In the genomic region with DNA sequence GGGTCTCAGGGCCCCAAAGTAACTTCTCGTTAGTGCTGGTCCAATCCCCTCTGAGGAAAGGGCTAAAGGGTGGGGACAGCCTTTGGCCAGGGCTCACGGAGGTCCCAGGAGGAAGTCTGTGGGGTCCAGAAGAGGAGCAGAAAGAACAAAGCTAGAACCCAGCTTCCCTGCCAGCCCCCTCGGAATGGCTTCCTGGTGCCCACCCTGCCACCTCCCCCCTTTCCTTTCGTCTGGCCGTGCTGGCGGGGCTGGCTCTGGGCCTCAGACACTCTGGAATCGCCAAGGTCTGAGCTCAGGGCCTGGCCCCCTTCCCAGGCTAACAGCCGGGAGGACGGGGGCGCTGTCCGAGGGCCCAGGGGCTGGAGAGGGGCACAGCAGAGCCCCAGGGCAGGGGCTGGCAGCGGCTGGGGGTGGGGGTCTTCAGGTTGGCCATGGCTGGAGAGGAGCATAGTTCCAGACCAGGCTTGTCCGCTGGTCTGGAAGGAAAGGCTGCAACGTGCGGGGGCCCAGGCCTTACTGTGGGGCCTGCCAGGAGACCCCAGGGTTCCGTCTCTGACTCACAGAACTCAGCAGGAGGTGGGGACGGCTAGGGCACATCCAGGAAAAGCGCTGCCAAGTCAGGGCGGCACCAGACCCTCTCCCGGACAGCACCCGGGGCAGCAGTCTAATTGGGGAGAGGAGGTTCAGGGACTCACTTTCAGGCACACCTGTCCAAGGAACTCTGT, we compare ENCODE assay signal across 1 cellular context.
A peak's percentile ranks its signal among the peaks of the same experiment; 100 is the strongest.
TF ChIP-seq lines count a peak whose summit lies in the region.

No MANE protein-coding gene starts in this region.

TF ChIP-seq in HepG2, 621 proteins besides CTCF, POLR2A, EP300 and RAD21 (continued from another document and continues in another):
- TF ChIP-seq, protein P1, sequence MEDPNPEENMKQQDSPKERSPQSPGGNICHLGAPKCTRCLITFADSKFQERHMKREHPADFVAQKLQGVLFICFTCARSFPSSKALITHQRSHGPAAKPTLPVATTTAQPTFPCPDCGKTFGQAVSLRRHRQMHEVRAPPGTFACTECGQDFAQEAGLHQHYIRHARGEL (CRISPR knock-in tag; IDR thresholded peaks at IDR 0.05): peak; percentile 80; the same call in 1 of the 2 replicates
- TF ChIP-seq ZNF781 (CRISPR knock-in tag; IDR thresholded peaks at IDR 0.05; ENCODE audit: borderline replicate concordance, not compliant biosample characterization) (peak; percentile 49), PCBP1 (IDR thresholded peaks at IDR 0.05; ENCODE audit: borderline replicate concordance, low read depth, low read length) (peak; percentile 61; the same call in 1 of the 2 replicates), NR2C2 (CRISPR knock-in tag; IDR thresholded peaks at IDR 0.05; ENCODE audit: borderline replicate concordance) (peak; percentile 27; the same call in 1 of the 2 replicates), ZNF720 (CRISPR knock-in tag; IDR thresholded peaks at IDR 0.05) (no peak), RAD51 (IDR thresholded peaks at IDR 0.05; ENCODE audit: borderline replicate concordance) (no peak), KDM5B (CRISPR knock-in tag; IDR thresholded peaks at IDR 0.05; ENCODE audit: borderline replicate concordance) (peak; percentile 72; the same call in 1 of the 2 replicates), SP2 (CRISPR knock-in tag; IDR thresholded peaks at IDR 0.05) (0 out of 2 replicates have a peak, but pooled peaks have one; percentile 26), CAMTA2 (CRISPR knock-in tag; IDR thresholded peaks at IDR 0.05; ENCODE audit: borderline replicate concordance) (0 out of 2 replicates have a peak, but pooled peaks have one; percentile 71), ZNF10 (CRISPR knock-in tag; IDR thresholded peaks at IDR 0.05; ENCODE audit: borderline replicate concordance, low read depth) (no peak), FOSL2 (CRISPR knock-in tag; IDR thresholded peaks at IDR 0.05) (no peak), ZNF350 (CRISPR knock-in tag; IDR thresholded peaks at IDR 0.05; ENCODE audit: borderline replicate concordance, low read depth) (no peak), ZNF883 (CRISPR knock-in tag; IDR thresholded peaks at IDR 0.05; ENCODE audit: not compliant biosample characterization) (no peak), MAF1 (CRISPR knock-in tag; IDR thresholded peaks at IDR 0.05; ENCODE audit: borderline replicate concordance) (0 out of 2 replicates have a peak, but pooled peaks have one; percentile 40), YY1 (IDR thresholded peaks at IDR 0.05; ENCODE audit: insufficient read depth, insufficient replicate concordance, low read depth, low read length) (no peak), HMG20B (CRISPR knock-in tag; conservative IDR thresholded peaks at IDR 0.05) (no peak), ARNTL (CRISPR knock-in tag; IDR thresholded peaks at IDR 0.05) (0 out of 2 replicates have a peak, but pooled peaks have one; percentile 17), HOXA7 (CRISPR knock-in tag; IDR thresholded peaks at IDR 0.05) (no peak), ZBTB7B (CRISPR knock-in tag; IDR thresholded peaks at IDR 0.05) (0 out of 2 replicates have a peak, but pooled peaks have one; percentile 20), MYNN (CRISPR knock-in tag; IDR thresholded peaks at IDR 0.05; ENCODE audit: low read depth) (no peak), ZSCAN31 (CRISPR knock-in tag; IDR thresholded peaks at IDR 0.05; ENCODE audit: low read depth) (no peak), DNMT3B (CRISPR knock-in tag; conservative IDR thresholded peaks at IDR 0.05) (no peak), ZNF678 (CRISPR knock-in tag; IDR thresholded peaks at IDR 0.05) (0 out of 2 replicates have a peak, but pooled peaks have one; percentile 45), HDAC6 (IDR thresholded peaks at IDR 0.05; ENCODE audit: low read depth, low read length) (no peak), ZNF616 (CRISPR knock-in tag; IDR thresholded peaks at IDR 0.05; ENCODE audit: low read depth) (no peak), ZNF34 (CRISPR knock-in tag; IDR thresholded peaks at IDR 0.05; ENCODE audit: borderline replicate concordance) (no peak), ZNF670 (CRISPR knock-in tag; IDR thresholded peaks at IDR 0.05; ENCODE audit: borderline replicate concordance) (no peak), SNAI1 (CRISPR knock-in tag; IDR thresholded peaks at IDR 0.05; ENCODE audit: borderline replicate concordance) (0 out of 2 replicates have a peak, but pooled peaks have one; percentile 45), AGO2 (optimal IDR thresholded peaks at IDR 0.05; ENCODE audit: low read depth, low read length) (peak; percentile 75), ARID2 (CRISPR knock-in tag; IDR thresholded peaks at IDR 0.05; ENCODE audit: borderline replicate concordance) (no peak)
- TF ChIP-seq, protein P2, sequence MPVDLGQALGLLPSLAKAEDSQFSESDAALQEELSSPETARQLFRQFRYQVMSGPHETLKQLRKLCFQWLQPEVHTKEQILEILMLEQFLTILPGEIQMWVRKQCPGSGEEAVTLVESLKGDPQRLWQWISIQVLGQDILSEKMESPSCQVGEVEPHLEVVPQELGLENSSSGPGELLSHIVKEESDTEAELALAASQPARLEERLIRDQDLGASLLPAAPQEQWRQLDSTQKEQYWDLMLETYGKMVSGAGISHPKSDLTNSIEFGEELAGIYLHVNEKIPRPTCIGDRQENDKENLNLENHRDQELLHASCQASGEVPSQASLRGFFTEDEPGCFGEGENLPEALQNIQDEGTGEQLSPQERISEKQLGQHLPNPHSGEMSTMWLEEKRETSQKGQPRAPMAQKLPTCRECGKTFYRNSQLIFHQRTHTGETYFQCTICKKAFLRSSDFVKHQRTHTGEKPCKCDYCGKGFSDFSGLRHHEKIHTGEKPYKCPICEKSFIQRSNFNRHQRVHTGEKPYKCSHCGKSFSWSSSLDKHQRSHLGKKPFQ (CRISPR knock-in tag; IDR thresholded peaks at IDR 0.05; ENCODE audit: insufficient replicate concordance): no peak
- TF ChIP-seq, protein P3, sequence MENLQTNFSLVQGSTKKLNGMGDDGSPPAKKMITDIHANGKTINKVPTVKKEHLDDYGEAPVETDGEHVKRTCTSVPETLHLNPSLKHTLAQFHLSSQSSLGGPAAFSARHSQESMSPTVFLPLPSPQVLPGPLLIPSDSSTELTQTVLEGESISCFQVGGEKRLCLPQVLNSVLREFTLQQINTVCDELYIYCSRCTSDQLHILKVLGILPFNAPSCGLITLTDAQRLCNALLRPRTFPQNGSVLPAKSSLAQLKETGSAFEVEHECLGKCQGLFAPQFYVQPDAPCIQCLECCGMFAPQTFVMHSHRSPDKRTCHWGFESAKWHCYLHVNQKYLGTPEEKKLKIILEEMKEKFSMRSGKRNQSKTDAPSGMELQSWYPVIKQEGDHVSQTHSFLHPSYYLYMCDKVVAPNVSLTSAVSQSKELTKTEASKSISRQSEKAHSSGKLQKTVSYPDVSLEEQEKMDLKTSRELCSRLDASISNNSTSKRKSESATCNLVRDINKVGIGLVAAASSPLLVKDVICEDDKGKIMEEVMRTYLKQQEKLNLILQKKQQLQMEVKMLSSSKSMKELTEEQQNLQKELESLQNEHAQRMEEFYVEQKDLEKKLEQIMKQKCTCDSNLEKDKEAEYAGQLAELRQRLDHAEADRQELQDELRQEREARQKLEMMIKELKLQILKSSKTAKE (CRISPR knock-in tag; IDR thresholded peaks at IDR 0.05; ENCODE audit: borderline replicate concordance): no peak
- TF ChIP-seq, protein P4, sequence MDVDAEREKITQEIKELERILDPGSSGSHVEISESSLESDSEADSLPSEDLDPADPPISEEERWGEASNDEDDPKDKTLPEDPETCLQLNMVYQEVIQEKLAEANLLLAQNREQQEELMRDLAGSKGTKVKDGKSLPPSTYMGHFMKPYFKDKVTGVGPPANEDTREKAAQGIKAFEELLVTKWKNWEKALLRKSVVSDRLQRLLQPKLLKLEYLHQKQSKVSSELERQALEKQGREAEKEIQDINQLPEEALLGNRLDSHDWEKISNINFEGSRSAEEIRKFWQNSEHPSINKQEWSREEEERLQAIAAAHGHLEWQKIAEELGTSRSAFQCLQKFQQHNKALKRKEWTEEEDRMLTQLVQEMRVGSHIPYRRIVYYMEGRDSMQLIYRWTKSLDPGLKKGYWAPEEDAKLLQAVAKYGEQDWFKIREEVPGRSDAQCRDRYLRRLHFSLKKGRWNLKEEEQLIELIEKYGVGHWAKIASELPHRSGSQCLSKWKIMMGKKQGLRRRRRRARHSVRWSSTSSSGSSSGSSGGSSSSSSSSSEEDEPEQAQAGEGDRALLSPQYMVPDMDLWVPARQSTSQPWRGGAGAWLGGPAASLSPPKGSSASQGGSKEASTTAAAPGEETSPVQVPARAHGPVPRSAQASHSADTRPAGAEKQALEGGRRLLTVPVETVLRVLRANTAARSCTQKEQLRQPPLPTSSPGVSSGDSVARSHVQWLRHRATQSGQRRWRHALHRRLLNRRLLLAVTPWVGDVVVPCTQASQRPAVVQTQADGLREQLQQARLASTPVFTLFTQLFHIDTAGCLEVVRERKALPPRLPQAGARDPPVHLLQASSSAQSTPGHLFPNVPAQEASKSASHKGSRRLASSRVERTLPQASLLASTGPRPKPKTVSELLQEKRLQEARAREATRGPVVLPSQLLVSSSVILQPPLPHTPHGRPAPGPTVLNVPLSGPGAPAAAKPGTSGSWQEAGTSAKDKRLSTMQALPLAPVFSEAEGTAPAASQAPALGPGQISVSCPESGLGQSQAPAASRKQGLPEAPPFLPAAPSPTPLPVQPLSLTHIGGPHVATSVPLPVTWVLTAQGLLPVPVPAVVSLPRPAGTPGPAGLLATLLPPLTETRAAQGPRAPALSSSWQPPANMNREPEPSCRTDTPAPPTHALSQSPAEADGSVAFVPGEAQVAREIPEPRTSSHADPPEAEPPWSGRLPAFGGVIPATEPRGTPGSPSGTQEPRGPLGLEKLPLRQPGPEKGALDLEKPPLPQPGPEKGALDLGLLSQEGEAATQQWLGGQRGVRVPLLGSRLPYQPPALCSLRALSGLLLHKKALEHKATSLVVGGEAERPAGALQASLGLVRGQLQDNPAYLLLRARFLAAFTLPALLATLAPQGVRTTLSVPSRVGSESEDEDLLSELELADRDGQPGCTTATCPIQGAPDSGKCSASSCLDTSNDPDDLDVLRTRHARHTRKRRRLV (CRISPR knock-in tag; IDR thresholded peaks at IDR 0.05): 0 out of 2 replicates have a peak, but pooled peaks have one; percentile 50
- TF ChIP-seq, protein P5, sequence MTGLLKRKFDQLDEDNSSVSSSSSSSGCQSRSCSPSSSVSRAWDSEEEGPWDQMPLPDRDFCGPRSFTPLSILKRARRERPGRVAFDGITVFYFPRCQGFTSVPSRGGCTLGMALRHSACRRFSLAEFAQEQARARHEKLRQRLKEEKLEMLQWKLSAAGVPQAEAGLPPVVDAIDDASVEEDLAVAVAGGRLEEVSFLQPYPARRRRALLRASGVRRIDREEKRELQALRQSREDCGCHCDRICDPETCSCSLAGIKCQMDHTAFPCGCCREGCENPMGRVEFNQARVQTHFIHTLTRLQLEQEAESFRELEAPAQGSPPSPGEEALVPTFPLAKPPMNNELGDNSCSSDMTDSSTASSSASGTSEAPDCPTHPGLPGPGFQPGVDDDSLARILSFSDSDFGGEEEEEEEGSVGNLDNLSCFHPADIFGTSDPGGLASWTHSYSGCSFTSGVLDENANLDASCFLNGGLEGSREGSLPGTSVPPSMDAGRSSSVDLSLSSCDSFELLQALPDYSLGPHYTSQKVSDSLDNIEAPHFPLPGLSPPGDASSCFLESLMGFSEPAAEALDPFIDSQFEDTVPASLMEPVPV (CRISPR knock-in tag; IDR thresholded peaks at IDR 0.05): 0 out of 2 replicates have a peak, but pooled peaks have one; percentile 5
- TF ChIP-seq, protein P6, sequence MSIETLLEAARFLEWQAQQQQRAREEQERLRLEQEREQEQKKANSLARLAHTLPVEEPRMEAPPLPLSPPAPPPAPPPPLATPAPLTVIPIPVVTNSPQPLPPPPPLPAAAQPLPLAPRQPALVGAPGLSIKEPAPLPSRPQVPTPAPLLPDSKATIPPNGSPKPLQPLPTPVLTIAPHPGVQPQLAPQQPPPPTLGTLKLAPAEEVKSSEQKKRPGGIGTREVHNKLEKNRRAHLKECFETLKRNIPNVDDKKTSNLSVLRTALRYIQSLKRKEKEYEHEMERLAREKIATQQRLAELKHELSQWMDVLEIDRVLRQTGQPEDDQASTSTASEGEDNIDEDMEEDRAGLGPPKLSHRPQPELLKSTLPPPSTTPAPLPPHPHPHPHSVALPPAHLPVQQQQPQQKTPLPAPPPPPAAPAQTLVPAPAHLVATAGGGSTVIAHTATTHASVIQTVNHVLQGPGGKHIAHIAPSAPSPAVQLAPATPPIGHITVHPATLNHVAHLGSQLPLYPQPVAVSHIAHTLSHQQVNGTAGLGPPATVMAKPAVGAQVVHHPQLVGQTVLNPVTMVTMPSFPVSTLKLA (IDR thresholded peaks at IDR 0.05): no peak
- TF ChIP-seq, protein P7, sequence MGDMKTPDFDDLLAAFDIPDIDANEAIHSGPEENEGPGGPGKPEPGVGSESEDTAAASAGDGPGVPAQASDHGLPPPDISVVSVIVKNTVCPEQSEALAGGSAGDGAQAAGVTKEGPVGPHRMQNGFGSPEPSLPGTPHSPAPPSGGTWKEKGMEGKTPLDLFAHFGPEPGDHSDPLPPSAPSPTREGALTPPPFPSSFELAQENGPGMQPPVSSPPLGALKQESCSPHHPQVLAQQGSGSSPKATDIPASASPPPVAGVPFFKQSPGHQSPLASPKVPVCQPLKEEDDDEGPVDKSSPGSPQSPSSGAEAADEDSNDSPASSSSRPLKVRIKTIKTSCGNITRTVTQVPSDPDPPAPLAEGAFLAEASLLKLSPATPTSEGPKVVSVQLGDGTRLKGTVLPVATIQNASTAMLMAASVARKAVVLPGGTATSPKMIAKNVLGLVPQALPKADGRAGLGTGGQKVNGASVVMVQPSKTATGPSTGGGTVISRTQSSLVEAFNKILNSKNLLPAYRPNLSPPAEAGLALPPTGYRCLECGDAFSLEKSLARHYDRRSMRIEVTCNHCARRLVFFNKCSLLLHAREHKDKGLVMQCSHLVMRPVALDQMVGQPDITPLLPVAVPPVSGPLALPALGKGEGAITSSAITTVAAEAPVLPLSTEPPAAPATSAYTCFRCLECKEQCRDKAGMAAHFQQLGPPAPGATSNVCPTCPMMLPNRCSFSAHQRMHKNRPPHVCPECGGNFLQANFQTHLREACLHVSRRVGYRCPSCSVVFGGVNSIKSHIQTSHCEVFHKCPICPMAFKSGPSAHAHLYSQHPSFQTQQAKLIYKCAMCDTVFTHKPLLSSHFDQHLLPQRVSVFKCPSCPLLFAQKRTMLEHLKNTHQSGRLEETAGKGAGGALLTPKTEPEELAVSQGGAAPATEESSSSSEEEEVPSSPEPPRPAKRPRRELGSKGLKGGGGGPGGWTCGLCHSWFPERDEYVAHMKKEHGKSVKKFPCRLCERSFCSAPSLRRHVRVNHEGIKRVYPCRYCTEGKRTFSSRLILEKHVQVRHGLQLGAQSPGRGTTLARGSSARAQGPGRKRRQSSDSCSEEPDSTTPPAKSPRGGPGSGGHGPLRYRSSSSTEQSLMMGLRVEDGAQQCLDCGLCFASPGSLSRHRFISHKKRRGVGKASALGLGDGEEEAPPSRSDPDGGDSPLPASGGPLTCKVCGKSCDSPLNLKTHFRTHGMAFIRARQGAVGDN (CRISPR knock-in tag; IDR thresholded peaks at IDR 0.05): peak; percentile 58; the same call in 1 of the 2 replicates
- TF ChIP-seq, protein P8, sequence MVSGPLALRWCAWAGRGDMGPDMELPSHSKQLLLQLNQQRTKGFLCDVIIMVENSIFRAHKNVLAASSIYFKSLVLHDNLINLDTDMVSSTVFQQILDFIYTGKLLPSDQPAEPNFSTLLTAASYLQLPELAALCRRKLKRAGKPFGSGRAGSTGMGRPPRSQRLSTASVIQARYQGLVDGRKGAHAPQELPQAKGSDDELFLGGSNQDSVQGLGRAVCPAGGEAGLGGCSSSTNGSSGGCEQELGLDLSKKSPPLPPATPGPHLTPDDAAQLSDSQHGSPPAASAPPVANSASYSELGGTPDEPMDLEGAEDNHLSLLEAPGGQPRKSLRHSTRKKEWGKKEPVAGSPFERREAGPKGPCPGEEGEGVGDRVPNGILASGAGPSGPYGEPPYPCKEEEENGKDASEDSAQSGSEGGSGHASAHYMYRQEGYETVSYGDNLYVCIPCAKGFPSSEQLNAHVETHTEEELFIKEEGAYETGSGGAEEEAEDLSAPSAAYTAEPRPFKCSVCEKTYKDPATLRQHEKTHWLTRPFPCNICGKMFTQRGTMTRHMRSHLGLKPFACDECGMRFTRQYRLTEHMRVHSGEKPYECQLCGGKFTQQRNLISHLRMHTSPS (CRISPR knock-in tag; IDR thresholded peaks at IDR 0.05; ENCODE audit: low read depth): no peak
